1 cellular context compared by ENCODE assay signal in the genomic region with DNA sequence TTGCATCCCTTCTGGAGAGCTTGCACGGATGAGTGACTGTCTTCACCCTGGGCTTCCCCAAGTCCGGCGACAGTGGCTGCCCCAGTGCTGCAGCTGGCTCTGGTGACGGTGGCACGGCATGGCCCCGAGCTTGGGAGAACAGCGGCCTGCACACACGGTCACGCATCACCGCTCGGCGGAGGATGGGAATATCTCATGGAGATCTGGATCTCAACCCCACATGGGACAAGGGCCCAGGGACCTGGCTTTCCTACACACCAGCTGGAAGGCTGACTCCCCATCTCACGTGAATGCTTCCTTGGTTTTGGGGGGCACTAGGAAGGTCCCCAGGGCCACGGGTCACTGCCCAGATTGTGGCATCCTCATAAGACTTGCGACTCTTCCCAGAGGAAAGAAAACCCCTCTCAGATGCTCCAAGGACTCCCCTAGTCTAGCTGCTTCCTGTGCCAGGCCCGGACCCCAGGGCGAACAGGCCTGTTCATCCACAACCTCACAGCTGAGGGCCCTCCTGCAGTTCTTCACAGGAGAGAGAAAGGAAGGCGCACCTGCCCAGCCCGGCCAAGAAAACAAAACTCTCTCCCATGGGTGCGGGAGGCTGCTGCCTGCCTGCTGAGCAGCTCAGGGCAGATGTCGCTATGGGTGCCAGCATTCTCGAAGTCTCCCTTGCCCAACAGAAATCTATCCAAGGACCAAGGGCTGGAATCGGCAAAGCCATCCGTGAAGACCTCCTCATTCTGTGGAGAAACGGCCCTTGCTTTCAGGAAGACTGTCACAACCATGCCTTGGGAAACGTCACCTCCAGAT.
TF ChIP-seq lines count a peak whose summit lies in the region.

No MANE protein-coding gene starts in this region.

TF ChIP-seq in HepG2, 621 proteins besides CTCF, POLR2A, EP300 and RAD21:
- no peak for TF ChIP-seq ZNF781 (CRISPR knock-in tag; IDR thresholded peaks at IDR 0.05; ENCODE audit: borderline replicate concordance, not compliant biosample characterization)
- TF ChIP-seq AKAP8 (CRISPR knock-in tag; IDR thresholded peaks at IDR 0.05): peak; percentile 77; the same call in 1 of the 2 replicates
- TF ChIP-seq PHF5A (CRISPR knock-in tag; IDR thresholded peaks at IDR 0.05; ENCODE audit: low read depth, unreplicated experiment): no peak
- TF ChIP-seq AGO1 (IDR thresholded peaks at IDR 0.05; ENCODE audit: low read depth, low read length, poor library complexity, severe bottlenecking): peak; percentile 95
- peak; percentile 61 for TF ChIP-seq RBM22 (optimal IDR thresholded peaks at IDR 0.05; ENCODE audit: low read length)
- TF ChIP-seq ZNF782 (CRISPR knock-in tag; IDR thresholded peaks at IDR 0.05; ENCODE audit: borderline replicate concordance): no peak
- no peak for TF ChIP-seq ZNF564 (CRISPR knock-in tag; IDR thresholded peaks at IDR 0.05)
- no peak for TF ChIP-seq ZSCAN30 (CRISPR knock-in tag; IDR thresholded peaks at IDR 0.05)
- TF ChIP-seq, protein P1, sequence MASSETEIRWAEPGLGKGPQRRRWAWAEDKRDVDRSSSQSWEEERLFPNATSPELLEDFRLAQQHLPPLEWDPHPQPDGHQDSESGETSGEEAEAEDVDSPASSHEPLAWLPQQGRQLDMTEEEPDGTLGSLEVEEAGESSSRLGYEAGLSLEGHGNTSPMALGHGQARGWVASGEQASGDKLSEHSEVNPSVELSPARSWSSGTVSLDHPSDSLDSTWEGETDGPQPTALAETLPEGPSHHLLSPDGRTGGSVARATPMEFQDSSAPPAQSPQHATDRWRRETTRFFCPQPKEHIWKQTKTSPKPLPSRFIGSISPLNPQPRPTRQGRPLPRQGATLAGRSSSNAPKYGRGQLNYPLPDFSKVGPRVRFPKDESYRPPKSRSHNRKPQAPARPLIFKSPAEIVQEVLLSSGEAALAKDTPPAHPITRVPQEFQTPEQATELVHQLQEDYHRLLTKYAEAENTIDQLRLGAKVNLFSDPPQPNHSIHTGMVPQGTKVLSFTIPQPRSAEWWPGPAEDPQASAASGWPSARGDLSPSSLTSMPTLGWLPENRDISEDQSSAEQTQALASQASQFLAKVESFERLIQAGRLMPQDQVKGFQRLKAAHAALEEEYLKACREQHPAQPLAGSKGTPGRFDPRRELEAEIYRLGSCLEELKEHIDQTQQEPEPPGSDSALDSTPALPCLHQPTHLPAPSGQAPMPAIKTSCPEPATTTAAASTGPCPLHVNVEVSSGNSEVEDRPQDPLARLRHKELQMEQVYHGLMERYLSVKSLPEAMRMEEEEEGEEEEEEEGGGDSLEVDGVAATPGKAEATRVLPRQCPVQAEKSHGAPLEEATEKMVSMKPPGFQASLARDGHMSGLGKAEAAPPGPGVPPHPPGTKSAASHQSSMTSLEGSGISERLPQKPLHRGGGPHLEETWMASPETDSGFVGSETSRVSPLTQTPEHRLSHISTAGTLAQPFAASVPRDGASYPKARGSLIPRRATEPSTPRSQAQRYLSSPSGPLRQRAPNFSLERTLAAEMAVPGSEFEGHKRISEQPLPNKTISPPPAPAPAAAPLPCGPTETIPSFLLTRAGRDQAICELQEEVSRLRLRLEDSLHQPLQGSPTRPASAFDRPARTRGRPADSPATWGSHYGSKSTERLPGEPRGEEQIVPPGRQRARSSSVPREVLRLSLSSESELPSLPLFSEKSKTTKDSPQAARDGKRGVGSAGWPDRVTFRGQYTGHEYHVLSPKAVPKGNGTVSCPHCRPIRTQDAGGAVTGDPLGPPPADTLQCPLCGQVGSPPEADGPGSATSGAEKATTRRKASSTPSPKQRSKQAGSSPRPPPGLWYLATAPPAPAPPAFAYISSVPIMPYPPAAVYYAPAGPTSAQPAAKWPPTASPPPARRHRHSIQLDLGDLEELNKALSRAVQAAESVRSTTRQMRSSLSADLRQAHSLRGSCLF (CRISPR knock-in tag; IDR thresholded peaks at IDR 0.05; ENCODE audit: borderline replicate concordance): no peak
- peak; percentile 21 for TF ChIP-seq AGO2 (optimal IDR thresholded peaks at IDR 0.05; ENCODE audit: low read depth, low read length)
- no peak for TF ChIP-seq ZNF672 (CRISPR knock-in tag; IDR thresholded peaks at IDR 0.05)
- TF ChIP-seq MIER2 (CRISPR knock-in tag; IDR thresholded peaks at IDR 0.05): no peak
- TF ChIP-seq ZNF354B (CRISPR knock-in tag; IDR thresholded peaks at IDR 0.05): no peak
- TF ChIP-seq, protein P2, sequence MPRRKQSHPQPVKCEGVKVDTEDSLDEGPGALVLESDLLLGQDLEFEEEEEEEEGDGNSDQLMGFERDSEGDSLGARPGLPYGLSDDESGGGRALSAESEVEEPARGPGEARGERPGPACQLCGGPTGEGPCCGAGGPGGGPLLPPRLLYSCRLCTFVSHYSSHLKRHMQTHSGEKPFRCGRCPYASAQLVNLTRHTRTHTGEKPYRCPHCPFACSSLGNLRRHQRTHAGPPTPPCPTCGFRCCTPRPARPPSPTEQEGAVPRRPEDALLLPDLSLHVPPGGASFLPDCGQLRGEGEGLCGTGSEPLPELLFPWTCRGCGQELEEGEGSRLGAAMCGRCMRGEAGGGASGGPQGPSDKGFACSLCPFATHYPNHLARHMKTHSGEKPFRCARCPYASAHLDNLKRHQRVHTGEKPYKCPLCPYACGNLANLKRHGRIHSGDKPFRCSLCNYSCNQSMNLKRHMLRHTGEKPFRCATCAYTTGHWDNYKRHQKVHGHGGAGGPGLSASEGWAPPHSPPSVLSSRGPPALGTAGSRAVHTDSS (CRISPR knock-in tag; conservative IDR thresholded peaks at IDR 0.05): no peak
- TF ChIP-seq TCF12 (IDR thresholded peaks at IDR 0.05): no peak
- TF ChIP-seq TCF12 (CRISPR knock-in tag; IDR thresholded peaks at IDR 0.05): no peak
- TF ChIP-seq, protein P3, sequence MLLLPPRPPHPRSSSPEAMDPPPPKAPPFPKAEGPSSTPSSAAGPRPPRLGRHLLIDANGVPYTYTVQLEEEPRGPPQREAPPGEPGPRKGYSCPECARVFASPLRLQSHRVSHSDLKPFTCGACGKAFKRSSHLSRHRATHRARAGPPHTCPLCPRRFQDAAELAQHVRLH (CRISPR knock-in tag; IDR thresholded peaks at IDR 0.05; ENCODE audit: borderline replicate concordance, low read depth): no peak
- TF ChIP-seq ZFP41 (CRISPR knock-in tag; IDR thresholded peaks at IDR 0.05; ENCODE audit: borderline replicate concordance): no peak
- 0 out of 2 replicates have a peak, but pooled peaks have one; percentile 6 for TF ChIP-seq POLR2AphosphoS5 (IDR thresholded peaks at IDR 0.05; ENCODE audit: low read depth, low read length)
- no peak for TF ChIP-seq SMAD3 (CRISPR knock-in tag; IDR thresholded peaks at IDR 0.05)
- TF ChIP-seq, protein P4, sequence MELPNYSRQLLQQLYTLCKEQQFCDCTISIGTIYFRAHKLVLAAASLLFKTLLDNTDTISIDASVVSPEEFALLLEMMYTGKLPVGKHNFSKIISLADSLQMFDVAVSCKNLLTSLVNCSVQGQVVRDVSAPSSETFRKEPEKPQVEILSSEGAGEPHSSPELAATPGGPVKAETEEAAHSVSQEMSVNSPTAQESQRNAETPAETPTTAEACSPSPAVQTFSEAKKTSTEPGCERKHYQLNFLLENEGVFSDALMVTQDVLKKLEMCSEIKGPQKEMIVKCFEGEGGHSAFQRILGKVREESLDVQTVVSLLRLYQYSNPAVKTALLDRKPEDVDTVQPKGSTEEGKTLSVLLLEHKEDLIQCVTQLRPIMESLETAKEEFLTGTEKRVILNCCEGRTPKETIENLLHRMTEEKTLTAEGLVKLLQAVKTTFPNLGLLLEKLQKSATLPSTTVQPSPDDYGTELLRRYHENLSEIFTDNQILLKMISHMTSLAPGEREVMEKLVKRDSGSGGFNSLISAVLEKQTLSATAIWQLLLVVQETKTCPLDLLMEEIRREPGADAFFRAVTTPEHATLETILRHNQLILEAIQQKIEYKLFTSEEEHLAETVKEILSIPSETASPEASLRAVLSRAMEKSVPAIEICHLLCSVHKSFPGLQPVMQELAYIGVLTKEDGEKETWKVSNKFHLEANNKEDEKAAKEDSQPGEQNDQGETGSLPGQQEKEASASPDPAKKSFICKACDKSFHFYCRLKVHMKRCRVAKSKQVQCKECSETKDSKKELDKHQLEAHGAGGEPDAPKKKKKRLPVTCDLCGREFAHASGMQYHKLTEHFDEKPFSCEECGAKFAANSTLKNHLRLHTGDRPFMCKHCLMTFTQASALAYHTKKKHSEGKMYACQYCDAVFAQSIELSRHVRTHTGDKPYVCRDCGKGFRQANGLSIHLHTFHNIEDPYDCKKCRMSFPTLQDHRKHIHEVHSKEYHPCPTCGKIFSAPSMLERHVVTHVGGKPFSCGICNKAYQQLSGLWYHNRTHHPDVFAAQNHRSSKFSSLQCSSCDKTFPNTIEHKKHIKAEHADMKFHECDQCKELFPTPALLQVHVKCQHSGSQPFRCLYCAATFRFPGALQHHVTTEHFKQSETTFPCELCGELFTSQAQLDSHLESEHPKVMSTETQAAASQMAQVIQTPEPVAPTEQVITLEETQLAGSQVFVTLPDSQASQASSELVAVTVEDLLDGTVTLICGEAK (IDR thresholded peaks at IDR 0.05): no peak
- TF ChIP-seq, protein P4 (CRISPR knock-in tag; IDR thresholded peaks at IDR 0.05): 0 out of 2 replicates have a peak, but pooled peaks have one; percentile 10
- peak; percentile 13; the same call in 1 of the 2 replicates for TF ChIP-seq POLR2AphosphoS2 (IDR thresholded peaks at IDR 0.05; ENCODE audit: low read depth, low read length)
- TF ChIP-seq, protein P5, sequence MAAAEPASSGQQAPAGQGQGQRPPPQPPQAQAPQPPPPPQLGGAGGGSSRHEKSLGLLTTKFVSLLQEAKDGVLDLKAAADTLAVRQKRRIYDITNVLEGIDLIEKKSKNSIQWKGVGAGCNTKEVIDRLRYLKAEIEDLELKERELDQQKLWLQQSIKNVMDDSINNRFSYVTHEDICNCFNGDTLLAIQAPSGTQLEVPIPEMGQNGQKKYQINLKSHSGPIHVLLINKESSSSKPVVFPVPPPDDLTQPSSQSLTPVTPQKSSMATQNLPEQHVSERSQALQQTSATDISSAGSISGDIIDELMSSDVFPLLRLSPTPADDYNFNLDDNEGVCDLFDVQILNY (CRISPR knock-in tag; conservative IDR thresholded peaks at IDR 0.05): no peak
- TF ChIP-seq POLR2G (IDR thresholded peaks at IDR 0.05; ENCODE audit: low read depth, low read length): 0 out of 2 replicates have a peak, but pooled peaks have one; percentile 51
- TF ChIP-seq ZBTB20 (CRISPR knock-in tag; IDR thresholded peaks at IDR 0.05; ENCODE audit: borderline replicate concordance, low read depth): 0 out of 2 replicates have a peak, but pooled peaks have one; percentile 1
- no peak for TF ChIP-seq IKZF4 (CRISPR knock-in tag; IDR thresholded peaks at IDR 0.05; ENCODE audit: borderline replicate concordance, low read depth, not compliant biosample characterization)
- TF ChIP-seq NFE2L1 (CRISPR knock-in tag; IDR thresholded peaks at IDR 0.05; ENCODE audit: borderline replicate concordance): no peak
- TF ChIP-seq, protein P6, sequence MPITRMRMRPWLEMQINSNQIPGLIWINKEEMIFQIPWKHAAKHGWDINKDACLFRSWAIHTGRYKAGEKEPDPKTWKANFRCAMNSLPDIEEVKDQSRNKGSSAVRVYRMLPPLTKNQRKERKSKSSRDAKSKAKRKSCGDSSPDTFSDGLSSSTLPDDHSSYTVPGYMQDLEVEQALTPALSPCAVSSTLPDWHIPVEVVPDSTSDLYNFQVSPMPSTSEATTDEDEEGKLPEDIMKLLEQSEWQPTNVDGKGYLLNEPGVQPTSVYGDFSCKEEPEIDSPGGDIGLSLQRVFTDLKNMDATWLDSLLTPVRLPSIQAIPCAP (CRISPR knock-in tag; IDR thresholded peaks at IDR 0.05; ENCODE audit: low read depth): no peak
- TF ChIP-seq MYNN (CRISPR knock-in tag; IDR thresholded peaks at IDR 0.05; ENCODE audit: low read depth): no peak
- TF ChIP-seq NRL (CRISPR knock-in tag; IDR thresholded peaks at IDR 0.05; ENCODE audit: borderline replicate concordance): 0 out of 2 replicates have a peak, but pooled peaks have one; percentile 26
- no peak for TF ChIP-seq ZNF234 (CRISPR knock-in tag; conservative IDR thresholded peaks at IDR 0.05)
- TF ChIP-seq ZNF296 (CRISPR knock-in tag; conservative IDR thresholded peaks at IDR 0.05): no peak
- no peak for TF ChIP-seq BORCS8-MEF2B (CRISPR knock-in tag; IDR thresholded peaks at IDR 0.05)
- no peak for TF ChIP-seq FOXJ3 (CRISPR knock-in tag; IDR thresholded peaks at IDR 0.05; ENCODE audit: borderline replicate concordance)
- TF ChIP-seq RFXAP (CRISPR knock-in tag; IDR thresholded peaks at IDR 0.05; ENCODE audit: borderline replicate concordance): no peak
- TF ChIP-seq ZC3H13 (CRISPR knock-in tag; IDR thresholded peaks at IDR 0.05): 0 out of 2 replicates have a peak, but pooled peaks have one; percentile 12
- no peak for TF ChIP-seq ZSCAN25 (CRISPR knock-in tag; IDR thresholded peaks at IDR 0.05)
TF ChIP-seq in HepG2: peak in this region for 11.
